Comparison of ENCODE assay signal across 13 cellular contexts in the genomic region with DNA sequence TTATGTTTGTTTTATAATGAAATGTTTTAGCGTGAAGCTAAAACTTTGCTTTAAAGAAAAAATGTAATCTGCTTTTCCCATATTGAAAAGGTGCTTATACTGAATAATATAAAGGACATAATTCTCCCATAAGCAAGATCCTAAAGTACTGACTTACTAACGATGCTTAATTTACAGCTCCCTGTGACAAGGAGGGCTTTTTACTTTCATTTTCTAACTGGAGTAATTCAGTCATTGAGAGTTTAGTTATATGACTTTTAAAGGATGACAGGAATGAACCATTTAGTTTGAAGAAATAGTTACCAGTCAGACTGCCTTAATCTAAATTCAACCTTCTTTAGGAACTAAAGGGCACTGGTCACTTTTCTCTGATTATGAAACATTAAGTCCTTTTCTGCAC. TPM values are rescaled to one million over a fixed set of nuclear protein-coding genes. Genes with fewer than 3 reads are reported as not detected.
DNase-seq lines count a peak whose midpoint lies in the region; ATAC-seq and TF ChIP-seq lines count a peak whose summit lies in the region.
"Had no signal": no experiment of that assay in that cellular context is flagged by ENCODE, and none has a peak within 500 bp of the region (broad histone marks: within the 10 kb centered on the region; RNA-seq: fewer than 3 reads in every experiment).

No MANE protein-coding gene starts in this region.

- TF ChIP-seq CTCF in CD4-positive, alpha-beta T cell (IDR thresholded peaks at IDR 0.05): no peak
- TF ChIP-seq CTCF in fibroblast of pulmonary artery (IDR thresholded peaks at IDR 0.05; ENCODE audit: low read length, missing control alignments) (no peak), brain microvascular endothelial cell (IDR thresholded peaks at IDR 0.05; ENCODE audit: low read depth, low read length, missing control alignments) (no peak)

- no peaks in the 10 kb centered on the region for H3K9me3 Mint-ChIP-seq in CD4-positive, alpha-beta T cell

- H3K4me1 ChIP-seq in effector memory CD4-positive, alpha-beta T cell (ENCODE audit: control insufficient read depth, insufficient read depth, low read length, poor library complexity, severe bottlenecking): no peaks in the 10 kb centered on the region

- intact Hi-C loops in CD4-positive, alpha-beta T cell (cut with DNase I, micrococcal nuclease): no loop called here

- in situ Hi-C loops in brain microvascular endothelial cell (cut with HindIII; ENCODE audit: low pct_ligation_motif_present, low sequenced_read_pairs): no loop called here

- CTCF ChIA-PET in CD4-positive, alpha-beta T cell (lab: Charles Lee): no interaction called here
- CTCF ChIA-PET in HEK293T (lab: Yijun Ruan, JAX): no interaction called here

- ATAC-seq in CD4-positive, alpha-beta T cell (ENCODE audit: poor library complexity): no peak
- peak; percentile 57 for ATAC-seq in GM21360 (IDR thresholded peaks at IDR 0.05; ENCODE audit: unreplicated experiment)

- H3K4me3 Mint-ChIP-seq in CD4-positive, alpha-beta T cell: peak overlapping the region; percentile 36

- H3K4me1 Mint-ChIP-seq in CD4-positive, alpha-beta T cell (ENCODE audit: low read depth): peaks cover 16% of the 10 kb centered on the region

- H3K36me3 Mint-ChIP-seq in CD4-positive, alpha-beta T cell (ENCODE audit: low read depth): no peaks in the 10 kb centered on the region

- no peaks in the 10 kb centered on the region for H3K36me3 ChIP-seq in effector memory CD4-positive, alpha-beta T cell (ENCODE audit: control insufficient read depth, insufficient read depth, low read length)
- H3K36me3 ChIP-seq in brain microvascular endothelial cell (replicated peaks): no peaks in the 10 kb centered on the region

- H3K27ac Mint-ChIP-seq in CD4-positive, alpha-beta T cell: no peak overlapping the region

- POLR2A ChIA-PET in CD4-positive, alpha-beta T cell (lab: Charles Lee): interaction anchor here (0.6 kb wide), 1 partner anchor 98 kb away, joined by 3 read pairs; no protein-coding TSS in a partner anchor
- POLR2A ChIA-PET in HEK293T (lab: Yijun Ruan, JAX): no interaction called here

- H3K27me3 ChIP-seq in CD4-positive, alpha-beta T cell (ENCODE audit: control insufficient read depth, insufficient read depth, low read length): no peaks in the 10 kb centered on the region
- no peaks in the 10 kb centered on the region for H3K27me3 ChIP-seq in effector memory CD4-positive, alpha-beta T cell (replicated peaks; ENCODE audit: control insufficient read depth, insufficient read depth, low read length, poor library complexity, severe bottlenecking)
- H3K27me3 ChIP-seq in brain microvascular endothelial cell (replicated peaks): no peaks in the 10 kb centered on the region

- no peak for DNase-seq in CD4-positive, alpha-beta T cell
- DNase-seq in RKO (ENCODE audit: low spot score) (peak; percentile 2), fibroblast of pulmonary artery (ENCODE audit: low read depth) (peak; percentile 18), ureter (ENCODE audit: low spot score) (no peak), HEK293T (ENCODE audit: extremely low spot score) (no peak), brain microvascular endothelial cell (no peak)
- no peak for DNase-seq in effector memory CD4-positive, alpha-beta T cell
- DNase-seq: activated effector memory CD4-positive, alpha-beta T cell treated with anti-CD3 and anti-CD28 coated beads, Interleukin-2, amount 50 U/mL, for 16 hours; DMS153; midbrain; NCI-H2171 had no signal

- H3K27me3 Mint-ChIP-seq in CD4-positive, alpha-beta T cell: no peaks in the 10 kb centered on the region

- H3K4me3 ChIP-seq in fibroblast of pulmonary artery (replicated peaks; ENCODE audit: low read depth, low read length) (peak overlapping the region; percentile 27), brain microvascular endothelial cell (ENCODE audit: low read depth, low read length) (no peak overlapping the region)
- no peak overlapping the region for H3K4me3 ChIP-seq in effector memory CD4-positive, alpha-beta T cell (ENCODE audit: insufficient read depth, low read depth, low read length, poor library complexity, severe bottlenecking)

- no peaks in the 10 kb centered on the region for H3K9me3 ChIP-seq in CD4-positive, alpha-beta T cell (ENCODE audit: control insufficient read depth, low read length)
- no peaks in the 10 kb centered on the region for H3K9me3 ChIP-seq in effector memory CD4-positive, alpha-beta T cell (ENCODE audit: control insufficient read depth, low read length)

- H3K27ac ChIP-seq in CD4-positive, alpha-beta T cell (ENCODE audit: low read depth, low read length): no peak overlapping the region
- H3K27ac ChIP-seq in effector memory CD4-positive, alpha-beta T cell (ENCODE audit: insufficient read depth, low read length, poor library complexity, severe bottlenecking): no peak overlapping the region
- no peak overlapping the region for H3K27ac ChIP-seq in brain microvascular endothelial cell

TF ChIP-seq in HEK293T, 16 proteins besides CTCF, POLR2A, EP300 and RAD21:
- no peak for TF ChIP-seq CTBP1 (IDR thresholded peaks at IDR 0.05; ENCODE audit: borderline replicate concordance)
- no peak for TF ChIP-seq LEF1 (IDR thresholded peaks at IDR 0.05; ENCODE audit: borderline replicate concordance)
- TF ChIP-seq SP1 (IDR thresholded peaks at IDR 0.05): no peak
- TF ChIP-seq BHLHE40 (IDR thresholded peaks at IDR 0.05; ENCODE audit: borderline replicate concordance): no peak
- TF ChIP-seq L3MBTL2 (conservative IDR thresholded peaks at IDR 0.05): no peak
- TF ChIP-seq FOXA1 (IDR thresholded peaks at IDR 0.05): no peak
- TF ChIP-seq ZNF384 (IDR thresholded peaks at IDR 0.05): no peak
- no peak for TF ChIP-seq FOXM1 (IDR thresholded peaks at IDR 0.05; ENCODE audit: borderline replicate concordance)
- no peak for TF ChIP-seq ELF4 (IDR thresholded peaks at IDR 0.05)
- no peak for TF ChIP-seq NFRKB (IDR thresholded peaks at IDR 0.05)
- TF ChIP-seq, protein P1, sequence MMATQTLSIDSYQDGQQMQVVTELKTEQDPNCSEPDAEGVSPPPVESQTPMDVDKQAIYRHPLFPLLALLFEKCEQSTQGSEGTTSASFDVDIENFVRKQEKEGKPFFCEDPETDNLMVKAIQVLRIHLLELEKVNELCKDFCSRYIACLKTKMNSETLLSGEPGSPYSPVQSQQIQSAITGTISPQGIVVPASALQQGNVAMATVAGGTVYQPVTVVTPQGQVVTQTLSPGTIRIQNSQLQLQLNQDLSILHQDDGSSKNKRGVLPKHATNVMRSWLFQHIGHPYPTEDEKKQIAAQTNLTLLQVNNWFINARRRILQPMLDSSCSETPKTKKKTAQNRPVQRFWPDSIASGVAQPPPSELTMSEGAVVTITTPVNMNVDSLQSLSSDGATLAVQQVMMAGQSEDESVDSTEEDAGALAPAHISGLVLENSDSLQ (IDR thresholded peaks at IDR 0.05): no peak
- no peak for TF ChIP-seq ARNT (IDR thresholded peaks at IDR 0.05)
- TF ChIP-seq HDGF (IDR thresholded peaks at IDR 0.05; ENCODE audit: borderline replicate concordance): no peak
- TF ChIP-seq TARDBP (IDR thresholded peaks at IDR 0.05): no peak
- TF ChIP-seq SUZ12 (IDR thresholded peaks at IDR 0.05): no peak
- TF ChIP-seq FOXK2 (IDR thresholded peaks at IDR 0.05): no peak
TF ChIP-seq in HEK293T: peak in this region for 0.

RNA-seq across cellular contexts. Expression of gene ZPLD1, which starts 19.3 kb away (rescaled TPM):
- not detected for total RNA-seq in CD4-positive, alpha-beta T cell
- 0.10 TPM for total RNA-seq in ureter
- total RNA-seq: T-helper 1 cell treated with Interleukin-12 subunit alpha and Interleukin-12 subunit beta and Interleukin-4 antibody, amounts not matched to agents 30 ng/mL and 1 ng/mL, for 36 hours had no signal

Comparison
In these comparisons a context has a peak if more than half of its experiments do, and no peak if none do; other contexts are left out.
1. DNase-seq: peak in RKO (single experiment) and fibroblast of pulmonary artery (single experiment); none in CD4-positive, alpha-beta T cell (0 of 10), ureter (single experiment), effector memory CD4-positive, alpha-beta T cell (0 of 3), HEK293T (single experiment) and brain microvascular endothelial cell (single experiment).